ENCODE assay signal across 21 cellular contexts in the genomic region with DNA sequence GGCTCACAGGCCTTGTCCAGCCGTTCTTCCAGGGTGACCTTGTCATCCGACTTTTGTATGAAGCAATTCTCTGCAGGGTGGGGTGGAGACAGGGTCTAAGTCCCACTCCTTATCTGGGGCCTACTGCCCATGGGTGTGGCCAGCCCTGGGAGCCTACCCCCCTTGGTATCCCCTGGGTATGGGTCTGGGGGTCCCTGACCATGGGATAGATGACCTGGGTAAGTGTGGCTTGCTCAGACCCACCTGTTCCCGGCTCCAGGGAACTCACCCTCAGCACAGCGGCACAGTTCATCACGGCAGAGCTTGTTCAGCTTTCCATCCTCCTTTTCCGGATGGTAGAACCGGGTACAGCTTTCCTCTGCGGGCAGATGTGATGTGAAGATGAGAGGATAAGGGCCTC. TPM values are rescaled to one million over a fixed set of nuclear protein-coding genes. Genes with fewer than 3 reads are reported as not detected.
DNase-seq lines count a peak whose midpoint lies in the region; ATAC-seq, FAIRE-seq and TF ChIP-seq lines count a peak whose summit lies in the region.
"Had no signal": no experiment of that assay in that cellular context is flagged by ENCODE, and none has a peak within 500 bp of the region (broad histone marks: within the 10 kb centered on the region; RNA-seq: fewer than 3 reads in every experiment).

No MANE protein-coding gene starts in this region.

- H3K27ac ChIP-seq in K562 (ENCODE audit: extremely low read depth, low read depth, low read length) = no peak overlapping the region
- H3K27ac ChIP-seq: BLaER1 treated with 17β-estradiol and CSF1 and Interleukin-3, amounts not matched to agents 10 nM and 100 nM had no signal

- H3K27ac Mint-ChIP-seq in activated naive CD4-positive, alpha-beta T cell treated with anti-CD3 and anti-CD28 coated beads, Interleukin-2, amount 50 U/mL, for 24 hours = peak overlapping the region; percentile 63
- H3K27ac Mint-ChIP-seq in activated T-helper 17 cell treated with anti-CD3 and anti-CD28 coated beads, Interleukin-2, amount 50 U/mL, for 72 hours = peak overlapping the region; percentile 85

- H3K4me1 ChIP-seq in K562 (replicated peaks in 1 of 2; ENCODE audit: control insufficient read depth in 2 of 2, insufficient read depth in 2 of 2, low read length in 2 of 2) = peaks cover 26 to 40% of the 10 kb centered on the region in 2 experiments

- TF ChIP-seq CTCF in K562 (IDR thresholded peaks at IDR 0.05 in 2 of 3, conservative IDR thresholded peaks at IDR 0.05 in 1 of 3; ENCODE audit: insufficient read depth in 2 of 3, low read depth in 1 of 3, low read length in 3 of 3) (no peak), omental fat pad (IDR thresholded peaks at IDR 0.05) (no peak)

- no peaks in the 10 kb centered on the region for H4K20me1 ChIP-seq in K562 (replicated peaks; ENCODE audit: control insufficient read depth, insufficient read depth, low read length)

- H3K4me2 ChIP-seq in K562 (ENCODE audit: insufficient read depth, low read length) = peak overlapping the region; percentile 98; the same call in 1 of the 2 replicates

- H2AFZ ChIP-seq in K562 (ENCODE audit: low read depth, low read length) = peak overlapping the region; percentile 5; the same call in 1 of the 2 replicates

- H3K4me3 ChIP-seq in K562 = no peak overlapping the region
- H3K4me3 ChIP-seq: BLaER1 treated with 17β-estradiol and CSF1 and Interleukin-3, amounts not matched to agents 10 nM and 100 nM had no signal

- WGBS in K562 (ENCODE audit: insufficient coverage, low coverage, missing lambda C conversion rate) = 59% methylated on average over 5 of the region's 8 CpGs

- TF ChIP-seq POLR2A in K562 (conservative IDR thresholded peaks at IDR 0.05) = no peak

- no TSS peak for BruUV-seq in K562 (replicated peaks; lab: Mats Ljungman, UMichigan)

- POLR2A ChIA-PET in K562 (lab: Yijun Ruan, JAX) = interaction anchor here (0.6 kb wide), 1 partner anchor 145 kb away, joined by 3 read pairs; no protein-coding TSS in a partner anchor

- no peak for TF ChIP-seq EP300 in K562 (IDR thresholded peaks at IDR 0.05; ENCODE audit: low read length)

- no peaks in the 10 kb centered on the region for H3K79me2 ChIP-seq in K562 (ENCODE audit: control insufficient read depth, insufficient read depth, low read length)

- in situ Hi-C loops in K562 (cut with MboI) = no loop called here

- ATAC-seq in activated T-helper 17 cell treated with anti-CD3 and anti-CD28 coated beads, Interleukin-2, amount 50 U/mL, for 72 hours (replicated peaks) = no peak
- ATAC-seq in K562 (no peak), omental fat pad (ENCODE audit: low FRiP score) (peak; percentile 14), GM18517 (IDR thresholded peaks at IDR 0.05; ENCODE audit: unreplicated experiment) (no peak)

- H3K9me3 Mint-ChIP-seq in activated naive CD4-positive, alpha-beta T cell treated with anti-CD3 and anti-CD28 coated beads, Interleukin-2, amount 50 U/mL, for 24 hours = no peaks in the 10 kb centered on the region
- peaks cover 5% of the 10 kb centered on the region for H3K9me3 Mint-ChIP-seq in activated T-helper 17 cell treated with anti-CD3 and anti-CD28 coated beads, Interleukin-2, amount 50 U/mL, for 72 hours

- no peak for DNase-seq in activated naive CD4-positive, alpha-beta T cell treated with anti-CD3 and anti-CD28 coated beads, Interleukin-2, amount 50 U/mL, for 16 hours
- DNase-seq in K562 (ENCODE audit: extremely low read depth in 1 of 4, low spot score in 3 of 4) = no peak
- no peak for DNase-seq in omental fat pad (ENCODE audit: low spot score)
- DNase-seq in foreskin melanocyte = no peak
- no peak for DNase-seq in NK-92 treated with Interleukin-12 subunit alpha and Interleukin-12 subunit beta, amount 100 ng/mL, for 24 hours (lab: John Stamatoyannopoulos, UW)
- DNase-seq: CD8-positive, alpha-beta memory T cell; GOT3; KG1; NCI-H187; NCI-H2107; NCI-H2227 treated with DMSO at 0.1 percent for 48 hours; NCI-H510A treated with DMSO at 0.1 percent for 48 hours; NCI-H774; OCI-M1; RPMI8226; SHP77 treated with DMSO at 0.1 percent for 48 hours had no signal

- no peak for TF ChIP-seq RAD21 in K562 (CRISPR knock-in tag; conservative IDR thresholded peaks at IDR 0.05 in 1 of 2, IDR thresholded peaks at IDR 0.05 in 1 of 2)

- H3K36me3 ChIP-seq in K562 (ENCODE audit: control insufficient read depth, insufficient read depth, low read length) = no peaks in the 10 kb centered on the region; the same call in 2 of the 3 replicates

- H3K27me3 ChIP-seq in K562 (ENCODE audit: control insufficient read depth in 2 of 2, insufficient read depth in 2 of 2, low read length in 2 of 2) = no peaks in the 10 kb centered on the region
- H3K27me3 ChIP-seq: BLaER1 treated with 17β-estradiol and CSF1 and Interleukin-3, amounts not matched to agents 10 nM and 100 nM had no signal

- H3K36me3 Mint-ChIP-seq in activated naive CD4-positive, alpha-beta T cell treated with anti-CD3 and anti-CD28 coated beads, Interleukin-2, amount 50 U/mL, for 24 hours = no peaks in the 10 kb centered on the region
- peaks cover 7% of the 10 kb centered on the region for H3K36me3 Mint-ChIP-seq in activated T-helper 17 cell treated with anti-CD3 and anti-CD28 coated beads, Interleukin-2, amount 50 U/mL, for 72 hours (ENCODE audit: low read depth)
- H3K36me3 Mint-ChIP-seq: CD8-positive, alpha-beta memory T cell had no signal

- H3K4me3 Mint-ChIP-seq in activated naive CD4-positive, alpha-beta T cell treated with anti-CD3 and anti-CD28 coated beads, Interleukin-2, amount 50 U/mL, for 24 hours = no peak overlapping the region
- H3K4me3 Mint-ChIP-seq in activated T-helper 17 cell treated with anti-CD3 and anti-CD28 coated beads, Interleukin-2, amount 50 U/mL, for 72 hours = peak overlapping the region; percentile 33

- no peak overlapping the region for H3K9ac ChIP-seq in K562 (ENCODE audit: insufficient read depth in 1 of 2, low read depth in 2 of 2, low read length in 2 of 2)
- H3K9ac ChIP-seq: BLaER1 treated with 17β-estradiol and CSF1 and Interleukin-3, amounts not matched to agents 10 nM and 100 nM had no signal

- peaks cover 57% of the 10 kb centered on the region for H3K4me1 Mint-ChIP-seq in activated naive CD4-positive, alpha-beta T cell treated with anti-CD3 and anti-CD28 coated beads, Interleukin-2, amount 50 U/mL, for 24 hours
- peaks cover 47% of the 10 kb centered on the region for H3K4me1 Mint-ChIP-seq in activated T-helper 17 cell treated with anti-CD3 and anti-CD28 coated beads, Interleukin-2, amount 50 U/mL, for 72 hours

- intact Hi-C loops in K562 (cut with micrococcal nuclease) = no loop called here

- H3K9me1 ChIP-seq in K562 (ENCODE audit: control insufficient read depth, insufficient read depth, low read length) = no peaks in the 10 kb centered on the region

- CTCF ChIA-PET in K562 (lab: Yijun Ruan, JAX; ENCODE audit: low intra/inter-chr PET ratio) = no interaction called here

- H3K9me3 ChIP-seq in K562 (replicated peaks; ENCODE audit: control insufficient read depth, insufficient read depth, low read depth, low read length) = no peaks in the 10 kb centered on the region; the same call in none of the 2 replicates

- FAIRE-seq in K562 (lab: Jason Lieb, UNC) = no peak
- FAIRE-seq: D721Med had no signal

- H3K27me3 Mint-ChIP-seq in activated naive CD4-positive, alpha-beta T cell treated with anti-CD3 and anti-CD28 coated beads, Interleukin-2, amount 50 U/mL, for 24 hours = no peaks in the 10 kb centered on the region
- no peaks in the 10 kb centered on the region for H3K27me3 Mint-ChIP-seq in activated T-helper 17 cell treated with anti-CD3 and anti-CD28 coated beads, Interleukin-2, amount 50 U/mL, for 72 hours

RNA-seq across cellular contexts. Expression of a gene that starts 9.2 kb away (rescaled TPM):
- 10 to 100 TPM; 13.5 to 48.5 TPM for total RNA-seq in activated T-helper 17 cell treated with anti-CD3 and anti-CD28 coated beads, Interleukin-2, amount 50 U/mL, for 72 hours
- 0.26 and 0.42 TPM in 2 replicates for total RNA-seq in K562 (2011; cell fraction: chromatin; rRNA removed; ENCODE audit: low replicate concordance)
- total RNA-seq in K562 (2011; cell fraction: nucleolus; rRNA removed) = 0.39 and 0.50 TPM in 2 replicates
- 0.15 and 0.76 TPM in 2 replicates for total RNA-seq in K562 (2011; cell fraction: nucleoplasm; rRNA removed)
- total RNA-seq in K562 (2014; rRNA removed) = 0.08 TPM in 1 of 2 replicates, not detected in the other
- total RNA-seq in K562 (2014; rRNA removed; fragmentation: Illumina TruSeq; extraction: Trizol) = 0.04 and 0.06 TPM in 2 replicates
- 0.04 and 0.07 TPM in 2 replicates for total RNA-seq in K562 (2015; rRNA removed; fragmentation: Illumina TruSeq; extraction: Trizol)
- 0.20 and 0.42 TPM in 2 replicates for total RNA-seq in K562 (2021)
- polyA plus RNA-seq in K562 (2011; rRNA removed) = 0.32 and 0.38 TPM in 2 replicates
- 0.55 and 0.59 TPM in 2 replicates for polyA plus RNA-seq in K562 (2011; cell fraction: cytosol; rRNA removed)
- 0.27 and 0.34 TPM in 2 replicates for polyA plus RNA-seq in K562 (2011; cell fraction: nucleus; rRNA removed)
- polyA plus RNA-seq in K562 (2012) = 0.20 and 0.26 TPM in 2 replicates
- polyA plus RNA-seq in K562 (2014; fragmentation: Illumina TruSeq; extraction: Trizol) = 0.12 and 0.15 TPM in 2 replicates
- polyA plus RNA-seq in K562 (2014; fragmentation: Nextera tagmentation; extraction: Ambion mirVana) = under 1 TPM; 0.01 to 0.04 TPM
- polyA plus RNA-seq in K562 (2014; rRNA removed) = not detected in 2 replicates
- polyA minus RNA-seq in K562 (2011; rRNA and poly(A)+ RNA removed) = 0.74 and 0.87 TPM in 2 replicates
- 0.29 TPM in 1 of 2 replicates, not detected in the other for polyA minus RNA-seq in K562 (2011; cell fraction: cytosol; rRNA and poly(A)+ RNA removed)
- polyA minus RNA-seq in K562 (2011; cell fraction: nucleus; rRNA and poly(A)+ RNA removed) = 0.11 and 0.13 TPM in 2 replicates
- 10 to 100 TPM in 2 of 4 donors, 1 to 10 TPM in 2; 3.6 to 66.5 (median 26.3) TPM for total RNA-seq in omental fat pad

RNA-seq across cellular contexts. Expression of a gene that starts 41.3 kb away (rescaled TPM):
- 1 to 10 TPM in 1 of 2 donors, under 1 TPM in 1; 0.99 to 4.3 TPM for total RNA-seq in activated T-helper 17 cell treated with anti-CD3 and anti-CD28 coated beads, Interleukin-2, amount 50 U/mL, for 72 hours
- total RNA-seq in K562 (2011; cell fraction: chromatin; rRNA removed; ENCODE audit: low replicate concordance) = 19.5 and 33.3 TPM in 2 replicates
- total RNA-seq in K562 (2011; cell fraction: nucleolus; rRNA removed) = 14.5 and 17.5 TPM in 2 replicates
- total RNA-seq in K562 (2011; cell fraction: nucleoplasm; rRNA removed) = 15.2 and 15.6 TPM in 2 replicates
- total RNA-seq in K562 (2014; rRNA removed) = 0.59 and 2.0 TPM in 2 replicates
- 1.1 and 1.5 TPM in 2 replicates for total RNA-seq in K562 (2014; rRNA removed; fragmentation: Illumina TruSeq; extraction: Trizol)
- total RNA-seq in K562 (2015; rRNA removed; fragmentation: Illumina TruSeq; extraction: Trizol) = 2.1 and 2.2 TPM in 2 replicates
- total RNA-seq in K562 (2021) = 8.0 and 10.6 TPM in 2 replicates
- 9.1 and 40.9 TPM in 2 replicates for polyA plus RNA-seq in K562 (2011; rRNA removed)
- polyA plus RNA-seq in K562 (2011; cell fraction: cytosol; rRNA removed) = 9.2 and 36.7 TPM in 2 replicates
- polyA plus RNA-seq in K562 (2011; cell fraction: nucleus; rRNA removed) = 23.7 and 50.5 TPM in 2 replicates
- polyA plus RNA-seq in K562 (2012) = 7.4 and 20.1 TPM in 2 replicates
- polyA plus RNA-seq in K562 (2014; fragmentation: Illumina TruSeq; extraction: Trizol) = 2.4 and 4.3 TPM in 2 replicates
- polyA plus RNA-seq in K562 (2014; fragmentation: Nextera tagmentation; extraction: Ambion mirVana) = 1 to 10 TPM; 1.2 to 2.2 TPM
- polyA plus RNA-seq in K562 (2014; rRNA removed) = 2.5 and 5.4 TPM in 2 replicates
- 6.5 and 24.5 TPM in 2 replicates for polyA minus RNA-seq in K562 (2011; rRNA and poly(A)+ RNA removed)
- 23.9 and 64.6 TPM in 2 replicates for polyA minus RNA-seq in K562 (2011; cell fraction: cytosol; rRNA and poly(A)+ RNA removed)
- polyA minus RNA-seq in K562 (2011; cell fraction: nucleus; rRNA and poly(A)+ RNA removed) = 16.2 and 39.1 TPM in 2 replicates
- 1,000 to 10,000 TPM; 1,035 to 6,271 (median 2,305) TPM for total RNA-seq in omental fat pad
- polyA plus RNA-seq: CD8-positive, alpha-beta memory T cell had no signal

RNA-seq across cellular contexts. Expression of a gene that starts 58.2 kb away (rescaled TPM):
- total RNA-seq in activated T-helper 17 cell treated with anti-CD3 and anti-CD28 coated beads, Interleukin-2, amount 50 U/mL, for 72 hours = 10 to 100 TPM; 49.8 to 64.7 TPM
- total RNA-seq in K562 (2011; cell fraction: chromatin; rRNA removed; ENCODE audit: low replicate concordance) = 45.9 and 112 TPM in 2 replicates
- total RNA-seq in K562 (2011; cell fraction: nucleolus; rRNA removed) = 96.6 and 107 TPM in 2 replicates
- 72.1 and 74.9 TPM in 2 replicates for total RNA-seq in K562 (2011; cell fraction: nucleoplasm; rRNA removed)
- 23.8 and 33.5 TPM in 2 replicates for total RNA-seq in K562 (2014; rRNA removed)
- 12.3 and 16.4 TPM in 2 replicates for total RNA-seq in K562 (2014; rRNA removed; fragmentation: Illumina TruSeq; extraction: Trizol)
- 21.9 and 24.4 TPM in 2 replicates for total RNA-seq in K562 (2015; rRNA removed; fragmentation: Illumina TruSeq; extraction: Trizol)
- total RNA-seq in K562 (2021) = 31.1 and 33.1 TPM in 2 replicates
- polyA plus RNA-seq in K562 (2011; rRNA removed) = 29.8 and 46.5 TPM in 2 replicates
- polyA plus RNA-seq in K562 (2011; cell fraction: cytosol; rRNA removed) = 43.8 and 51.1 TPM in 2 replicates
- 180 and 195 TPM in 2 replicates for polyA plus RNA-seq in K562 (2011; cell fraction: nucleus; rRNA removed)
- polyA plus RNA-seq in K562 (2012) = 29.9 and 65.7 TPM in 2 replicates
- polyA plus RNA-seq in K562 (2014; fragmentation: Illumina TruSeq; extraction: Trizol) = 32.3 and 33.2 TPM in 2 replicates
- 1 to 10 TPM; 2.4 to 6.1 TPM for polyA plus RNA-seq in K562 (2014; fragmentation: Nextera tagmentation; extraction: Ambion mirVana)
- 32.9 and 36.4 TPM in 2 replicates for polyA plus RNA-seq in K562 (2014; rRNA removed)
- polyA minus RNA-seq in K562 (2011; rRNA and poly(A)+ RNA removed) = 22.3 and 35.9 TPM in 2 replicates
- 21.0 and 22.6 TPM in 2 replicates for polyA minus RNA-seq in K562 (2011; cell fraction: cytosol; rRNA and poly(A)+ RNA removed)
- 18.7 and 34.9 TPM in 2 replicates for polyA minus RNA-seq in K562 (2011; cell fraction: nucleus; rRNA and poly(A)+ RNA removed)
- total RNA-seq in omental fat pad = 10 to 100 TPM; 34.5 to 68.4 (median 62.0) TPM

Comparison
In these comparisons a context has a peak if more than half of its experiments do, and no peak if none do; other contexts are left out.
1. RNA of a gene that starts 41.3 kb away (total RNA-seq): 1,035 to 6,271 TPM in omental fat pad; 0.99 to 4.3 TPM in activated T-helper 17 cell treated with anti-CD3 and anti-CD28 coated beads, Interleukin-2, amount 50 U/mL, for 72 hours and 0.59 to 33.3 TPM in K562; every median in the first group is over 10 times any median in the second.